ENCODE assay signal across 28 cellular contexts in genomic region chr6:102154874-102155273, GRCh38.
DNase-seq lines count a peak whose midpoint lies in the region; ATAC-seq and TF ChIP-seq lines count a peak whose summit lies in the region.
"Had no signal": no experiment of that assay in that cellular context is flagged by ENCODE, and none has a peak within 500 bp of the region (broad histone marks: within the 10 kb centered on the region; RNA-seq: fewer than 3 reads in every experiment).

No MANE protein-coding gene starts in this region.

- TF ChIP-seq CTCF in psoas muscle (IDR thresholded peaks at IDR 0.05) (no peak), Caco-2 (IDR thresholded peaks at IDR 0.05; ENCODE audit: insufficient read depth in 1 of 2, low read depth in 1 of 2, low read length in 1 of 2, severe bottlenecking in 1 of 2, unreplicated experiment in 1 of 2) (no peak)

- no peaks in the 10 kb centered on the region for H3K27me3 ChIP-seq in psoas muscle (ENCODE audit: insufficient read depth in 3 of 3, low read length in 2 of 3)
- H3K27me3 ChIP-seq in skeletal muscle tissue (ENCODE audit: control insufficient read depth in 3 of 3, insufficient read depth in 3 of 3, low read length in 3 of 3), result no peaks in the 10 kb centered on the region
- H3K27me3 ChIP-seq in Caco-2 (replicated peaks; ENCODE audit: control insufficient read depth, insufficient read depth, low read length), result no peaks in the 10 kb centered on the region
- H3K27me3 ChIP-seq: BE2C; BLaER1; BLaER1 treated with 17β-estradiol and CSF1 and Interleukin-3, amounts not matched to agents 10 nM and 100 nM had no signal

- H3K9me3 Mint-ChIP-seq in Caco-2 (ENCODE audit: unreplicated experiment), result no peaks in the 10 kb centered on the region

- H3K9me3 ChIP-seq in psoas muscle (no peaks in the 10 kb centered on the region), skeletal muscle tissue (ENCODE audit: control insufficient read depth in 3 of 3, low read length in 3 of 3) (peaks cover 0 to 2% (median 0%) of the 10 kb centered on the region in 3 donors), Caco-2 (no peaks in the 10 kb centered on the region)
- H3K9me3 ChIP-seq: A549; BE2C; BLaER1; BLaER1 treated with 17β-estradiol and CSF1 and Interleukin-3, amounts not matched to agents 10 nM and 100 nM had no signal

- H3K4me3 Mint-ChIP-seq in Caco-2 (ENCODE audit: unreplicated experiment), result no peak overlapping the region
- H3K4me3 Mint-ChIP-seq: B cell; CD14-positive monocyte; CD4-positive, alpha-beta memory T cell; CD4-positive, alpha-beta T cell; CD4-positive, CD25-positive, alpha-beta regulatory T cell; CD8-positive, alpha-beta memory T cell; CD8-positive, alpha-beta T cell had no signal

- DNase-seq in psoas muscle (no peak), epidermal melanocyte (ENCODE audit: insufficient read length, low spot score) (no peak), Caco-2 (no peak)
- DNase-seq: 8988T; ACHN; AML-193; BE2C; C1 segment of cervical spinal cord; Calu3; CD4-positive, alpha-beta memory T cell; CD4-positive, alpha-beta T cell; CD4-positive, CD25-positive, alpha-beta regulatory T cell; CD8-positive, alpha-beta memory T cell; CD8-positive, alpha-beta T cell; COR-L47; DMS 273 treated with DMSO at 0.1 percent for 48 hours; DMS153; DMS79; DMS79 treated with DMSO at 0.1 percent for 48 hours; DND-41 had no signal

- POLR2A ChIA-PET in Caco-2 (lab: Charles Lee), result no interaction called here

- no peak overlapping the region for H3K9ac ChIP-seq in skeletal muscle tissue (ENCODE audit: low read depth in 1 of 3, low read length in 3 of 3)
- H3K9ac ChIP-seq: BLaER1; BLaER1 treated with 17β-estradiol and CSF1 and Interleukin-3, amounts not matched to agents 10 nM and 100 nM had no signal

- ATAC-seq in psoas muscle, result peak in 2 of 4 donors; percentile 62 to 69
- ATAC-seq: A549; CD8-positive, alpha-beta T cell had no signal

- H3K27ac ChIP-seq in psoas muscle (peak overlapping the region; percentile 46), skeletal muscle tissue (ENCODE audit: low read depth, low read length) (peak overlapping the region; percentile 63)
- H3K27ac ChIP-seq: 22Rv1; A549; BLaER1; BLaER1 treated with 17β-estradiol and CSF1 and Interleukin-3, amounts not matched to agents 10 nM and 100 nM; C4-2B had no signal

- CTCF ChIA-PET in Caco-2 (lab: Charles Lee), result no interaction called here

- no peaks in the 10 kb centered on the region for H3K4me1 Mint-ChIP-seq in Caco-2 (ENCODE audit: low read depth, unreplicated experiment)
- H3K4me1 Mint-ChIP-seq: B cell; CD14-positive monocyte; CD4-positive, alpha-beta memory T cell; CD4-positive, CD25-positive, alpha-beta regulatory T cell; CD8-positive, alpha-beta memory T cell had no signal

- intact Hi-C loops in psoas muscle (cut with DNase I) (no loop called here), Caco-2 (cut with micrococcal nuclease; ENCODE audit: unreplicated experiment) (no loop called here)

- H3K27me3 Mint-ChIP-seq in Caco-2 (ENCODE audit: insufficient read depth, unreplicated experiment), result no peaks in the 10 kb centered on the region
- H3K27me3 Mint-ChIP-seq: B cell; CD4-positive, alpha-beta memory T cell; CD4-positive, alpha-beta T cell; CD4-positive, CD25-positive, alpha-beta regulatory T cell; CD8-positive, alpha-beta memory T cell had no signal

- 32 to 70% (median 33%) methylated on average over 1 of the region's 1 CpG for WGBS in psoas muscle, 3 donors

- no peak overlapping the region for H3K27ac Mint-ChIP-seq in Caco-2 (ENCODE audit: unreplicated experiment)
- H3K27ac Mint-ChIP-seq: B cell; CD14-positive monocyte; CD4-positive, alpha-beta memory T cell; CD4-positive, alpha-beta T cell; CD4-positive, CD25-positive, alpha-beta regulatory T cell; CD8-positive, alpha-beta memory T cell; CD8-positive, alpha-beta T cell had no signal

- no TSS peak for BruUV-seq in Caco-2 (replicated peaks; lab: Mats Ljungman, UMichigan)

- no peaks in the 10 kb centered on the region for H3K36me3 ChIP-seq in psoas muscle (ENCODE audit: insufficient read depth in 1 of 2, low read depth in 1 of 2)
- no peaks in the 10 kb centered on the region for H3K36me3 ChIP-seq in skeletal muscle tissue (ENCODE audit: control insufficient read depth in 3 of 3, insufficient read depth in 3 of 3, low read length in 3 of 3)
- H3K36me3 ChIP-seq in Caco-2 (ENCODE audit: control insufficient read depth, insufficient read depth, low read length), result no peaks in the 10 kb centered on the region
- H3K36me3 ChIP-seq: BE2C; BLaER1; BLaER1 treated with 17β-estradiol and CSF1 and Interleukin-3, amounts not matched to agents 10 nM and 100 nM had no signal

- H3K4me3 ChIP-seq in psoas muscle (no peak overlapping the region), skeletal muscle tissue (ENCODE audit: low read length in 3 of 3) (no peak overlapping the region), Caco-2 (ENCODE audit: low read depth, low read length) (no peak overlapping the region)
- H3K4me3 ChIP-seq: A549; BLaER1; BLaER1 treated with 17β-estradiol and CSF1 and Interleukin-3, amounts not matched to agents 10 nM and 100 nM had no signal

- no peaks in the 10 kb centered on the region for H3K36me3 Mint-ChIP-seq in Caco-2 (ENCODE audit: insufficient read depth, unreplicated experiment)
- H3K36me3 Mint-ChIP-seq: CD14-positive monocyte; CD4-positive, alpha-beta memory T cell; CD4-positive, CD25-positive, alpha-beta regulatory T cell; CD8-positive, alpha-beta memory T cell; CD8-positive, alpha-beta T cell had no signal

- peaks cover 6% of the 10 kb centered on the region for H3K4me1 ChIP-seq in psoas muscle
- H3K4me1 ChIP-seq in skeletal muscle tissue (ENCODE audit: control insufficient read depth in 3 of 3, insufficient read depth in 3 of 3, low read length in 3 of 3), result peaks cover 0 to 12% (median 2%) of the 10 kb centered on the region in 3 donors
- no peaks in the 10 kb centered on the region for H3K4me1 ChIP-seq in Caco-2
- H3K4me1 ChIP-seq: A549; BE2C; BLaER1; BLaER1 treated with 17β-estradiol and CSF1 and Interleukin-3, amounts not matched to agents 10 nM and 100 nM had no signal
